28 cellular contexts compared by ENCODE assay signal in the genomic region with DNA sequence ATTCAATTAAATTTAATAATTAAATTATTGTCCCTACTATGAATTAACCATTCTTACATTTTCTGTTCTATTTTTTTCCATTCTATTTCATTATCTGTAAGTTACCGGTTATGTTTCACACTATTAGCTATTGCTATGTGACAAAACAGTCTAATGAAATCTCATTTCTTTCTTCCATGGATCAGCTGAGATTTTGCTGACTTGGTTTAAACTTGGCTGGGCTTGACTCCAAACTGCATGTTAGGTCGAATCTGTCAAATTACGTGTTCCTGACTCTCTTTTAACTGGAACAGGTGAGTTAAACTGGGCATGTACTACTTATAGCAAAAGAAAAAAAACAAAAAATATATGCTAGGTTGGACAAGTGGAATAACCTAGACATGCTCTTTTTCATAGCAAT.
"Had no signal": no experiment of that assay in that cellular context is flagged by ENCODE, and none has a peak within 500 bp of the region (broad histone marks: within the 10 kb centered on the region; RNA-seq: fewer than 3 reads in every experiment).

No MANE protein-coding gene starts in this region.

- ATAC-seq: effector memory CD8-positive, alpha-beta T cell; esophagus mucosa; foreskin keratinocyte; gastrocnemius medialis; gastroesophageal sphincter; heart left ventricle; heart right ventricle had no signal

- H3K4me3 Mint-ChIP-seq: dendritic cell treated with granulocyte-macrophage colony-stimulating factor and Interleukin-4, amounts not matched to agents 40 ng/mL and 50 ng/mL, for 4 days; effector memory CD8-positive, alpha-beta T cell; endodermal cell had no signal

- H3K4me3 ChIP-seq: colonic mucosa, coronary artery, dorsolateral prefrontal cortex, esophagus muscularis mucosa, esophagus squamous epithelium, gastrocnemius medialis, gastroesophageal sphincter, heart left ventricle, heart right ventricle had no signal

- FAIRE-seq: colon, endometrium, endothelial cell of umbilical vein had no signal

- H3K27ac ChIP-seq: colonic mucosa, coronary artery, dorsolateral prefrontal cortex, epithelial cell of prostate, esophagus muscularis mucosa, esophagus squamous epithelium, foreskin keratinocyte, gastrocnemius medialis, gastroesophageal sphincter, heart left ventricle, heart right ventricle had no signal

- H3K4me1 ChIP-seq: colonic mucosa, esophagus muscularis mucosa, esophagus squamous epithelium, foreskin keratinocyte, gastrocnemius medialis, gastroesophageal sphincter, heart left ventricle, heart right ventricle had no signal

- H3K9me3 ChIP-seq: colonic mucosa, esophagus muscularis mucosa, esophagus squamous epithelium, gastrocnemius medialis had no signal

- DNase-seq: colonic mucosa; cortex of kidney; dermis blood vessel endothelial cell; dorsolateral prefrontal cortex; effector CD4-positive, alpha-beta T cell; effector CD8-positive, alpha-beta T cell; effector memory CD4-positive, alpha-beta T cell; effector memory CD8-positive, alpha-beta T cell; endodermal cell; erythroblast; esophagus squamous epithelium; foreskin fibroblast; foreskin keratinocyte; foreskin melanocyte; gastrocnemius medialis; glutamatergic neuron; head of caudate nucleus; heart left ventricle; heart right ventricle had no signal

- H3K27ac Mint-ChIP-seq: dendritic cell treated with granulocyte-macrophage colony-stimulating factor and Interleukin-4, amounts not matched to agents 40 ng/mL and 50 ng/mL, for 4 days; effector memory CD8-positive, alpha-beta T cell; endodermal cell had no signal

- H3K36me3 ChIP-seq: colonic mucosa, esophagus muscularis mucosa, esophagus squamous epithelium, gastrocnemius medialis, gastroesophageal sphincter, heart left ventricle, heart right ventricle had no signal

- H3K27me3 Mint-ChIP-seq: dendritic cell treated with granulocyte-macrophage colony-stimulating factor and Interleukin-4, amounts not matched to agents 40 ng/mL and 50 ng/mL, for 4 days; effector memory CD8-positive, alpha-beta T cell had no signal

- H3K27me3 ChIP-seq: colonic mucosa, dorsolateral prefrontal cortex, esophagus muscularis mucosa, esophagus squamous epithelium, foreskin keratinocyte, gastrocnemius medialis, gastroesophageal sphincter, heart left ventricle, heart right ventricle had no signal
